1 cellular context compared by ENCODE assay signal in genomic region chr15:32513378-32513777, GRCh38. TPM values are rescaled to one million over a fixed set of nuclear protein-coding genes. Genes with fewer than 3 reads are reported as not detected.
"Had no signal": no experiment of that assay in that cellular context is flagged by ENCODE, and none has a peak within 500 bp of the region (broad histone marks: within the 10 kb centered on the region; RNA-seq: fewer than 3 reads in every experiment).

No MANE protein-coding gene starts in this region.

RNA-seq across cellular contexts. Expression of gene GOLGA8O, which starts 57.9 kb away (rescaled TPM):
- total RNA-seq: SJSA1 had no signal
